Comparison of ENCODE assay signal across 18 cellular contexts in the genomic region with DNA sequence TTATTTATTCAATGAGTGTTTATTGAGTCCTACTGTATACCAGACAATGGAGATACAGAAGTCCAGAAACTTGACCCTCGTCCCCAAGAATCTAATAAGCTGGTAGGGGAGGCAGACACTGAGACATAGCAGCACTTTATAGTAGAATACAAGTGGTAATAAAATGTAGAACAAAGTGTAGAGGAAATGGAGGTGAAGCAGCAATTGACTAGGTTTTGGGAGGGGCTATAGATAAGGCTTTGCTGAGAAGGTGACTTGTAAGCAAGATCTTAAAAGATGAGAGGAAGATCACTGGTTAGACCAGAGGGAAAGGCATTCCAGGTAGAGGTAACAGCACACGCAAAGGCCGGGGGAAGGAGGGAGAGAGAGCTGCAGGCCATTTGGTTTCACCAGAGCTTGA. TPM values are rescaled to one million over a fixed set of nuclear protein-coding genes. Genes with fewer than 3 reads are reported as not detected.
DNase-seq lines count a peak whose midpoint lies in the region; ATAC-seq, FAIRE-seq and TF ChIP-seq lines count a peak whose summit lies in the region.
"Had no signal": no experiment of that assay in that cellular context is flagged by ENCODE, and none has a peak within 500 bp of the region (broad histone marks: within the 10 kb centered on the region; RNA-seq: fewer than 3 reads in every experiment).

No MANE protein-coding gene starts in this region.

- FAIRE-seq in small intestine (lab: Jason Lieb, UNC): no peak
- FAIRE-seq: GM12878, GM18507 had no signal

- WGBS in mammary epithelial cell (ENCODE audit: low coverage, missing lambda C conversion rate): 94% methylated on average over 2 of the region's 3 CpGs
- 37 to 70% (median 50%) methylated on average over 3 of the region's 3 CpGs for WGBS in small intestine, 3 donors

- H3K4me3 Mint-ChIP-seq in MCF 10A (ENCODE audit: unreplicated experiment): no peak overlapping the region
- H3K4me3 Mint-ChIP-seq: CD4-positive, CD25-positive, alpha-beta regulatory T cell had no signal

- peaks cover 96% of the 10 kb centered on the region for H3K36me3 Mint-ChIP-seq in MCF 10A (ENCODE audit: insufficient read depth, unreplicated experiment)
- H3K36me3 Mint-ChIP-seq: CD4-positive, CD25-positive, alpha-beta regulatory T cell had no signal

- ATAC-seq in lower lobe of right lung: no peak
- ATAC-seq in GM19395 (IDR thresholded peaks at IDR 0.05; ENCODE audit: unreplicated experiment): no peak
- ATAC-seq: GM12878 had no signal

- H3K27ac Mint-ChIP-seq in MCF 10A (ENCODE audit: low read depth, unreplicated experiment): peak overlapping the region; percentile 73

- H3K4me3 ChIP-seq in mammary epithelial cell (replicated peaks in 1 of 3; ENCODE audit: insufficient read depth in 1 of 3, low read depth in 2 of 3, low read length in 3 of 3): no peak overlapping the region
- no peak overlapping the region for H3K4me3 ChIP-seq in lower lobe of right lung
- H3K4me3 ChIP-seq in small intestine (ENCODE audit: low read depth in 1 of 2, low read length in 2 of 2): no peak overlapping the region
- no peak overlapping the region for H3K4me3 ChIP-seq in Karpas-422 (ENCODE audit: low read length)
- H3K4me3 ChIP-seq: BLaER1 treated with 17β-estradiol and CSF1 and Interleukin-3, amounts not matched to agents 10 nM and 100 nM; GM12878 had no signal

- dilution Hi-C loops in mammary epithelial cell (cut with HindIII; ENCODE audit: low sequenced_read_pairs): no loop called here

- H3K9ac ChIP-seq in mammary epithelial cell (ENCODE audit: insufficient read depth, low read length) (no peak overlapping the region), Karpas-422 (ENCODE audit: low read length) (no peak overlapping the region)
- H3K9ac ChIP-seq: BLaER1 treated with 17β-estradiol and CSF1 and Interleukin-3, amounts not matched to agents 10 nM and 100 nM had no signal

- H3K9me3 Mint-ChIP-seq in MCF 10A (ENCODE audit: unreplicated experiment): no peaks in the 10 kb centered on the region

- CTCF ChIA-PET in MCF 10A (lab: Yijun Ruan, JAX) (interaction anchor here (1.6 kb wide), 1 partner anchor 144 kb away, joined by 5 read pairs; no protein-coding TSS in a partner anchor), mammary epithelial cell (lab: Charles Lee; ENCODE audit: low non-redundant PET) (no interaction called here)

- no peaks in the 10 kb centered on the region for H3K27me3 Mint-ChIP-seq in MCF 10A (ENCODE audit: insufficient read depth, unreplicated experiment)

- H4K20me1 ChIP-seq in mammary epithelial cell (ENCODE audit: insufficient read depth, low read length): no peaks in the 10 kb centered on the region
- no peaks in the 10 kb centered on the region for H4K20me1 ChIP-seq in Karpas-422 (ENCODE audit: insufficient read depth, low read depth, low read length)
- H4K20me1 ChIP-seq: BLaER1 treated with 17β-estradiol and CSF1 and Interleukin-3, amounts not matched to agents 10 nM and 100 nM had no signal

- H3K4me2 ChIP-seq in mammary epithelial cell (ENCODE audit: insufficient read depth, low read depth, low read length) (no peak overlapping the region), Karpas-422 (ENCODE audit: low read depth, low read length, poor library complexity, severe bottlenecking) (no peak overlapping the region)
- H3K4me2 ChIP-seq: BLaER1 treated with 17β-estradiol and CSF1 and Interleukin-3, amounts not matched to agents 10 nM and 100 nM had no signal

- H3K9me2 ChIP-seq in Karpas-422 (replicated peaks; ENCODE audit: insufficient read depth, low read length): no peaks in the 10 kb centered on the region

- no peaks in the 10 kb centered on the region for H3K79me2 ChIP-seq in mammary epithelial cell (ENCODE audit: insufficient read depth, low read length)
- no peaks in the 10 kb centered on the region for H3K79me2 ChIP-seq in Karpas-422 (ENCODE audit: low read length)

- no TSS peak for BruUV-seq in MCF 10A (replicated peaks; lab: Mats Ljungman, UMichigan)
- BruUV-seq in mammary epithelial cell (replicated peaks; lab: Mats Ljungman, UMichigan): no TSS peak

- H3K36me3 ChIP-seq in mammary epithelial cell (ENCODE audit: insufficient read depth, low read length): no peaks in the 10 kb centered on the region
- H3K36me3 ChIP-seq in lower lobe of right lung: peaks cover 17% of the 10 kb centered on the region
- no peaks in the 10 kb centered on the region for H3K36me3 ChIP-seq in small intestine (ENCODE audit: control insufficient read depth in 2 of 2, insufficient read depth in 2 of 2, low read length in 2 of 2)
- H3K36me3 ChIP-seq in Karpas-422 (ENCODE audit: insufficient read depth, low read length): no peaks in the 10 kb centered on the region
- H3K36me3 ChIP-seq: BLaER1 treated with 17β-estradiol and CSF1 and Interleukin-3, amounts not matched to agents 10 nM and 100 nM had no signal

- DNase-seq in MCF 10A (ENCODE audit: unreplicated experiment): no peak
- DNase-seq in mammary epithelial cell: no peak
- DNase-seq in lower lobe of right lung: no peak
- peak; percentile 76 for DNase-seq in small intestine
- DNase-seq in NCI-H1694 treated with DMSO at 0.1 percent for 48 hours (lab: John Stamatoyannopoulos, UW): no peak
- DNase-seq in Karpas-422: no peak
- no peak for DNase-seq in ecto neural progenitor cell (ENCODE audit: low spot score)
- DNase-seq: AML-193; CD4-positive, CD25-positive, alpha-beta regulatory T cell; DMS79; HCEC 1CT had no signal

- H3K9me3 ChIP-seq in mammary epithelial cell (replicated peaks; ENCODE audit: insufficient read depth, low read length) (no peaks in the 10 kb centered on the region), lower lobe of right lung (no peaks in the 10 kb centered on the region), small intestine (ENCODE audit: control insufficient read depth, low read depth) (no peaks in the 10 kb centered on the region), Karpas-422 (ENCODE audit: low read length) (no peaks in the 10 kb centered on the region)
- H3K9me3 ChIP-seq: BLaER1 treated with 17β-estradiol and CSF1 and Interleukin-3, amounts not matched to agents 10 nM and 100 nM had no signal

- H3K27ac ChIP-seq in mammary epithelial cell (ENCODE audit: insufficient read depth, low read depth, low read length): no peak overlapping the region
- H3K27ac ChIP-seq in lower lobe of right lung: peak overlapping the region; percentile 33
- no peak overlapping the region for H3K27ac ChIP-seq in small intestine (ENCODE audit: low read depth in 1 of 2, low read length in 1 of 2)
- H3K27ac ChIP-seq in Karpas-422 (ENCODE audit: low read length): no peak overlapping the region
- H3K27ac ChIP-seq: BLaER1 treated with 17β-estradiol and CSF1 and Interleukin-3, amounts not matched to agents 10 nM and 100 nM; HL-60 had no signal

- peaks cover 8% of the 10 kb centered on the region for H3K27me3 ChIP-seq in mammary epithelial cell (ENCODE audit: insufficient read depth, low read length)
- no peaks in the 10 kb centered on the region for H3K27me3 ChIP-seq in lower lobe of right lung (ENCODE audit: low read depth)
- no peaks in the 10 kb centered on the region for H3K27me3 ChIP-seq in small intestine (ENCODE audit: control insufficient read depth in 2 of 2, insufficient read depth in 2 of 2, low read length in 2 of 2)
- H3K27me3 ChIP-seq in Karpas-422 (ENCODE audit: low read length): no peaks in the 10 kb centered on the region

- POLR2A ChIA-PET in MCF 10A (lab: Yijun Ruan, JAX): interaction anchor here (1.0 to 1.7 kb wide), 5 partner anchors 9 to 62 kb away, joined by 3 to 6 read pairs (median 3); no protein-coding TSS in a partner anchor

- no peaks in the 10 kb centered on the region for H3K4me1 ChIP-seq in mammary epithelial cell (ENCODE audit: insufficient read depth, low read length)
- peaks cover 82% of the 10 kb centered on the region for H3K4me1 ChIP-seq in lower lobe of right lung
- H3K4me1 ChIP-seq in small intestine (ENCODE audit: control insufficient read depth in 2 of 2, insufficient read depth in 1 of 2, low read depth in 1 of 2, low read length in 1 of 2): peaks cover 6 to 9% of the 10 kb centered on the region in 2 donors
- H3K4me1 ChIP-seq in Karpas-422 (ENCODE audit: low read length): no peaks in the 10 kb centered on the region

- peaks cover 74% of the 10 kb centered on the region for H3K4me1 Mint-ChIP-seq in MCF 10A (ENCODE audit: insufficient read depth, unreplicated experiment)

- in situ Hi-C loops in mammary epithelial cell (cut with MboI; ENCODE audit: low sequenced_read_pairs in 2 of 2): no loop called here

- intact Hi-C loops in MCF 10A (cut with micrococcal nuclease) (no loop called here), mammary epithelial cell (cut with micrococcal nuclease) (no loop called here), lower lobe of right lung (cut with DNase I) (no loop called here)

- H2AFZ ChIP-seq in mammary epithelial cell (ENCODE audit: low read depth, low read length) (no peak overlapping the region), Karpas-422 (ENCODE audit: low read length) (no peak overlapping the region)

- no peak for TF ChIP-seq CTCF in MCF 10A (IDR thresholded peaks at IDR 0.05; ENCODE audit: unreplicated experiment)
- TF ChIP-seq CTCF in mammary epithelial cell (conservative IDR thresholded peaks at IDR 0.05 in 1 of 2, IDR thresholded peaks at IDR 0.05 in 1 of 2; ENCODE audit: extremely low read depth in 1 of 2, insufficient read depth in 1 of 2, low read depth in 1 of 2, low read length in 2 of 2): no peak
- TF ChIP-seq CTCF in lower lobe of right lung (IDR thresholded peaks at IDR 0.05): no peak

RNA-seq across cellular contexts. Expression of a gene that starts 57.3 kb away (rescaled TPM):
- 70.4 and 75.3 TPM in 2 replicates for total RNA-seq in MCF 10A (2022)
- total RNA-seq in mammary epithelial cell: 10 to 100 TPM in 1 of 2 donors, 1 to 10 TPM in 1; 1.6 to 20.2 TPM
- 0.48 TPM for polyA plus RNA-seq in mammary epithelial cell
- polyA minus RNA-seq in mammary epithelial cell: 1.7 TPM
- 171 TPM for total RNA-seq in lower lobe of right lung
- 10 to 100 TPM in 2 of 3 donors, 1 to 10 TPM in 1; 7.8 to 32.4 (median 27.1) TPM for polyA plus RNA-seq in small intestine
- total RNA-seq in Karpas-422 (2014; rRNA removed; shearing (Covaris generic); ENCODE audit: low replicate concordance): not detected in 2 replicates
- total RNA-seq: G401, H4 had no signal
- polyA plus RNA-seq: GM12878 had no signal
